Comparison of ENCODE assay signal across 1 cellular context in genomic region chr17:34980681-34981537, GRCh38.
TF ChIP-seq lines count a peak whose summit lies in the region.

No MANE protein-coding gene starts in this region.

TF ChIP-seq in H1, 55 proteins besides CTCF, POLR2A, EP300 and RAD21:
- TF ChIP-seq TEAD4 (IDR thresholded peaks at IDR 0.05; ENCODE audit: low read depth, low read length) (no peak), CREB1 (IDR thresholded peaks at IDR 0.05) (0 out of 2 replicates have a peak, but pooled peaks have one; percentile 5), BCL11A (IDR thresholded peaks at IDR 0.05; ENCODE audit: low read depth in 2 of 2, low read length in 2 of 2) (no peak), MAX (IDR thresholded peaks at IDR 0.05) (peak; percentile 87), POLR2AphosphoS5 (IDR thresholded peaks at IDR 0.05; ENCODE audit: low read depth, low read length) (peak; percentile 58), GTF2F1 (IDR thresholded peaks at IDR 0.05; ENCODE audit: borderline replicate concordance, low read depth, low read length) (no peak), TBP (IDR thresholded peaks at IDR 0.05; ENCODE audit: low read depth, low read length) (peak; percentile 60), EGR1 (IDR thresholded peaks at IDR 0.05; ENCODE audit: borderline replicate concordance, low read depth, low read length) (no peak), BACH1 (IDR thresholded peaks at IDR 0.05; ENCODE audit: low read length) (no peak), PHF8 (conservative IDR thresholded peaks at IDR 0.05; ENCODE audit: low read depth, low read length) (peak; percentile 63), ATF3 (IDR thresholded peaks at IDR 0.05; ENCODE audit: insufficient read depth, low read depth, low read length) (no peak), ASH2L (IDR thresholded peaks at IDR 0.05; ENCODE audit: low read length) (no peak), NRF1 (IDR thresholded peaks at IDR 0.05; ENCODE audit: low read depth, low read length) (no peak), RBBP5 (IDR thresholded peaks at IDR 0.05; ENCODE audit: borderline replicate concordance, low read depth, low read length) (peak; percentile 24; the same call in 1 of the 2 replicates), TAF7 (optimal IDR thresholded peaks at IDR 0.05; ENCODE audit: borderline replicate concordance, low read depth, low read length) (peak; percentile 6), E2F6 (IDR thresholded peaks at IDR 0.05) (peak; percentile 37; the same call in 1 of the 2 replicates), HDAC2 (IDR thresholded peaks at IDR 0.05; ENCODE audit: borderline replicate concordance in 1 of 2, low read depth in 2 of 2, low read length in 2 of 2) (0 out of 4 replicates have a peak, but pooled peaks of 1 of the 2 experiments have one; percentile 22), KDM4A (IDR thresholded peaks at IDR 0.05; ENCODE audit: low read depth, low read length, severe bottlenecking) (peak; percentile 51)
